ENCODE assay signal across 14 cellular contexts in genomic region chr22:49923445-49923844, GRCh38. TPM values are rescaled to one million over a fixed set of nuclear protein-coding genes. Genes with fewer than 3 reads are reported as not detected.
DNase-seq lines count a peak whose midpoint lies in the region; ATAC-seq and TF ChIP-seq lines count a peak whose summit lies in the region.
"Had no signal": no experiment of that assay in that cellular context is flagged by ENCODE, and none has a peak within 500 bp of the region (broad histone marks: within the 10 kb centered on the region; RNA-seq: fewer than 3 reads in every experiment).

No MANE protein-coding gene starts in this region.

- H3K9me3 Mint-ChIP-seq in CD4-positive, CD25-positive, alpha-beta regulatory T cell, result no peaks in the 10 kb centered on the region
- H3K9me3 Mint-ChIP-seq: type B pancreatic cell had no signal

- no peaks in the 10 kb centered on the region for H3K27me3 ChIP-seq in CD4-positive, CD25-positive, alpha-beta regulatory T cell (ENCODE audit: control insufficient read depth, insufficient read depth, low read length)
- no peaks in the 10 kb centered on the region for H3K27me3 ChIP-seq in WERI-Rb-1 (ENCODE audit: insufficient read depth, low read depth, severe bottlenecking)
- no peaks in the 10 kb centered on the region for H3K27me3 ChIP-seq in foreskin keratinocyte

- peaks cover 27% of the 10 kb centered on the region for H3K4me1 ChIP-seq in CD4-positive, CD25-positive, alpha-beta regulatory T cell (ENCODE audit: control insufficient read depth, insufficient read depth, low read length, poor library complexity, severe bottlenecking)
- no peaks in the 10 kb centered on the region for H3K4me1 ChIP-seq in foreskin keratinocyte

- no peak overlapping the region for H3K4me3 ChIP-seq in CD4-positive, CD25-positive, alpha-beta regulatory T cell (ENCODE audit: low read depth, low read length)
- no peak overlapping the region for H3K4me3 ChIP-seq in WERI-Rb-1 (ENCODE audit: low read depth, low read length)
- H3K4me3 ChIP-seq: coronary artery, lung had no signal

- H3K36me3 Mint-ChIP-seq in CD4-positive, CD25-positive, alpha-beta regulatory T cell, result peaks cover 7% of the 10 kb centered on the region
- H3K36me3 Mint-ChIP-seq: type B pancreatic cell had no signal

- TF ChIP-seq CTCF in GM13977 (IDR thresholded peaks at IDR 0.05; ENCODE audit: extremely low read depth, insufficient read depth, missing control alignments) (peak; percentile 62), WERI-Rb-1 (IDR thresholded peaks at IDR 0.05; ENCODE audit: low read depth, low read length) (0 out of 2 replicates have a peak, but pooled peaks have one; percentile 21), foreskin keratinocyte (conservative IDR thresholded peaks at IDR 0.05) (peak; percentile 47)

- ATAC-seq in CD4-positive, CD25-positive, alpha-beta regulatory T cell (ENCODE audit: low read depth in 2 of 2), result no peak
- no peak for ATAC-seq in foreskin keratinocyte

- H3K27ac ChIP-seq in CD4-positive, CD25-positive, alpha-beta regulatory T cell (ENCODE audit: insufficient read depth, low read length, poor library complexity, severe bottlenecking), result peak overlapping the region; percentile 30
- H3K27ac ChIP-seq in WERI-Rb-1 (no peak overlapping the region), foreskin keratinocyte (no peak overlapping the region)
- H3K27ac ChIP-seq: coronary artery had no signal

- peaks cover 3% of the 10 kb centered on the region for H3K36me3 ChIP-seq in CD4-positive, CD25-positive, alpha-beta regulatory T cell (ENCODE audit: control insufficient read depth, insufficient read depth, low read length)
- peaks cover 20% of the 10 kb centered on the region; the same call in 1 of the 2 replicates for H3K36me3 ChIP-seq in WERI-Rb-1

- peak in 1 of 3 donors; percentile 53 for DNase-seq in CD4-positive, CD25-positive, alpha-beta regulatory T cell
- peak; percentile 78 for DNase-seq in GM13977 (ENCODE audit: low spot score)
- no peak for DNase-seq in WERI-Rb-1
- no peak for DNase-seq in foreskin keratinocyte
- DNase-seq in EL, result no peak
- no peak for DNase-seq in HuH-7.5 (ENCODE audit: low spot score)
- no peak for DNase-seq in activated CD8-positive, alpha-beta memory T cell treated with anti-CD3 and anti-CD28 coated beads, Interleukin-2, amount 50 U/mL, for 48 hours
- no peak for DNase-seq in NCI-H2196 treated with DMSO at 0.1 percent for 48 hours (lab: John Stamatoyannopoulos, UW; ENCODE audit: unreplicated experiment)
- DNase-seq: Caco-2, head of caudate nucleus, NCI-H187 had no signal

- peak overlapping the region in 2 of 4 donors; percentile 80 to 81 for H3K4me3 Mint-ChIP-seq in CD4-positive, CD25-positive, alpha-beta regulatory T cell
- H3K4me3 Mint-ChIP-seq: type B pancreatic cell had no signal

- no peaks in the 10 kb centered on the region for H3K27me3 Mint-ChIP-seq in CD4-positive, CD25-positive, alpha-beta regulatory T cell
- H3K27me3 Mint-ChIP-seq: type B pancreatic cell had no signal

- H3K9me3 ChIP-seq in CD4-positive, CD25-positive, alpha-beta regulatory T cell (ENCODE audit: control insufficient read depth in 2 of 2, low read length in 2 of 2), result no peaks in the 10 kb centered on the region
- H3K9me3 ChIP-seq in WERI-Rb-1 (ENCODE audit: severe bottlenecking), result no peaks in the 10 kb centered on the region
- H3K9me3 ChIP-seq: Caco-2 had no signal

- in situ Hi-C loops in GM13977 (cut with MboI; ENCODE audit: low pct_unique_long_range_greater_than_20kb, low sequenced_read_pairs, unreplicated experiment), result no loop called here

- H3K27ac Mint-ChIP-seq in CD4-positive, CD25-positive, alpha-beta regulatory T cell, result peak overlapping the region; percentile 23 to 64 (median 59)
- H3K27ac Mint-ChIP-seq: type B pancreatic cell had no signal

- peaks cover 9 to 39% (median 28%) of the 10 kb centered on the region in 4 donors for H3K4me1 Mint-ChIP-seq in CD4-positive, CD25-positive, alpha-beta regulatory T cell

RNA-seq across cellular contexts. Expression of gene CRELD2, which starts 5.0 kb away (rescaled TPM):
- 37.8 TPM for total RNA-seq in CD4-positive, CD25-positive, alpha-beta regulatory T cell
- 10 to 100 TPM; 22.4 to 38.2 (median 31.8) TPM for polyA plus RNA-seq in CD4-positive, CD25-positive, alpha-beta regulatory T cell
- total RNA-seq in foreskin keratinocyte, result 35.9 and 43.2 TPM in 2 replicates
- 46.6 and 61.7 TPM in 2 replicates for polyA plus RNA-seq in foreskin keratinocyte

RNA-seq across cellular contexts. Expression of gene ALG12, which starts 5.2 kb away (rescaled TPM):
- total RNA-seq in CD4-positive, CD25-positive, alpha-beta regulatory T cell, result 18.1 TPM
- polyA plus RNA-seq in CD4-positive, CD25-positive, alpha-beta regulatory T cell, result 10 to 100 TPM; 12.6 to 16.9 (median 15.0) TPM
- total RNA-seq in foreskin keratinocyte, result 12.7 and 15.4 TPM in 2 replicates
- 16.2 and 17.5 TPM in 2 replicates for polyA plus RNA-seq in foreskin keratinocyte

RNA-seq across cellular contexts. Expression of gene PIM3, which starts 37.1 kb away (rescaled TPM):
- total RNA-seq in CD4-positive, CD25-positive, alpha-beta regulatory T cell, result 294 TPM
- polyA plus RNA-seq in CD4-positive, CD25-positive, alpha-beta regulatory T cell, result 10 to 100 TPM; 34.0 to 47.1 (median 40.3) TPM
- 11.9 and 15.8 TPM in 2 replicates for total RNA-seq in foreskin keratinocyte
- polyA plus RNA-seq in foreskin keratinocyte, result 13.6 and 16.6 TPM in 2 replicates

Comparison
In these comparisons a context has a peak if more than half of its experiments do, and no peak if none do; other contexts are left out.
1. RNA of gene PIM3, which starts 37.1 kb away (total RNA-seq): 294 TPM in CD4-positive, CD25-positive, alpha-beta regulatory T cell (single experiment); 11.9 to 15.8 TPM in foreskin keratinocyte; every median in the first group is over 10 times any median in the second.
2. Peak in every context shown above with its lines, with median percentiles within 50 percentile points of each other: CTCF ChIP-seq.